1 cellular context compared by ENCODE assay signal in genomic region chr16:29862884-29863668, GRCh38.
TF ChIP-seq lines count a peak whose summit lies in the region.

A gene with protein sequence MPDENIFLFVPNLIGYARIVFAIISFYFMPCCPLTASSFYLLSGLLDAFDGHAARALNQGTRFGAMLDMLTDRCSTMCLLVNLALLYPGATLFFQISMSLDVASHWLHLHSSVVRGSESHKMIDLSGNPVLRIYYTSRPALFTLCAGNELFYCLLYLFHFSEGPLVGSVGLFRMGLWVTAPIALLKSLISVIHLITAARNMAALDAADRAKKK (minus strand): TSS chr16:29863226. CDS start chr16:29862857, 369 bp downstream.

TF ChIP-seq in GM23338, 12 proteins besides CTCF, POLR2A, EP300 and RAD21:
- TF ChIP-seq STAT1 (IDR thresholded peaks at IDR 0.05; ENCODE audit: unreplicated experiment) (no peak), CREB1 (CRISPR knock-in tag; IDR thresholded peaks at IDR 0.05; ENCODE audit: low read depth) (peak; percentile 93), POLR2AphosphoS5 (IDR thresholded peaks at IDR 0.05; ENCODE audit: low read depth) (peak; percentile 70), ZNF462 (CRISPR knock-in tag; IDR thresholded peaks at IDR 0.05) (no peak)
- TF ChIP-seq, protein P1, sequence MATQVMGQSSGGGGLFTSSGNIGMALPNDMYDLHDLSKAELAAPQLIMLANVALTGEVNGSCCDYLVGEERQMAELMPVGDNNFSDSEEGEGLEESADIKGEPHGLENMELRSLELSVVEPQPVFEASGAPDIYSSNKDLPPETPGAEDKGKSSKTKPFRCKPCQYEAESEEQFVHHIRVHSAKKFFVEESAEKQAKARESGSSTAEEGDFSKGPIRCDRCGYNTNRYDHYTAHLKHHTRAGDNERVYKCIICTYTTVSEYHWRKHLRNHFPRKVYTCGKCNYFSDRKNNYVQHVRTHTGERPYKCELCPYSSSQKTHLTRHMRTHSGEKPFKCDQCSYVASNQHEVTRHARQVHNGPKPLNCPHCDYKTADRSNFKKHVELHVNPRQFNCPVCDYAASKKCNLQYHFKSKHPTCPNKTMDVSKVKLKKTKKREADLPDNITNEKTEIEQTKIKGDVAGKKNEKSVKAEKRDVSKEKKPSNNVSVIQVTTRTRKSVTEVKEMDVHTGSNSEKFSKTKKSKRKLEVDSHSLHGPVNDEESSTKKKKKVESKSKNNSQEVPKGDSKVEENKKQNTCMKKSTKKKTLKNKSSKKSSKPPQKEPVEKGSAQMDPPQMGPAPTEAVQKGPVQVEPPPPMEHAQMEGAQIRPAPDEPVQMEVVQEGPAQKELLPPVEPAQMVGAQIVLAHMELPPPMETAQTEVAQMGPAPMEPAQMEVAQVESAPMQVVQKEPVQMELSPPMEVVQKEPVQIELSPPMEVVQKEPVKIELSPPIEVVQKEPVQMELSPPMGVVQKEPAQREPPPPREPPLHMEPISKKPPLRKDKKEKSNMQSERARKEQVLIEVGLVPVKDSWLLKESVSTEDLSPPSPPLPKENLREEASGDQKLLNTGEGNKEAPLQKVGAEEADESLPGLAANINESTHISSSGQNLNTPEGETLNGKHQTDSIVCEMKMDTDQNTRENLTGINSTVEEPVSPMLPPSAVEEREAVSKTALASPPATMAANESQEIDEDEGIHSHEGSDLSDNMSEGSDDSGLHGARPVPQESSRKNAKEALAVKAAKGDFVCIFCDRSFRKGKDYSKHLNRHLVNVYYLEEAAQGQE (IDR thresholded peaks at IDR 0.05; ENCODE audit: unreplicated experiment): peak; percentile 13
- TF ChIP-seq, protein P2, sequence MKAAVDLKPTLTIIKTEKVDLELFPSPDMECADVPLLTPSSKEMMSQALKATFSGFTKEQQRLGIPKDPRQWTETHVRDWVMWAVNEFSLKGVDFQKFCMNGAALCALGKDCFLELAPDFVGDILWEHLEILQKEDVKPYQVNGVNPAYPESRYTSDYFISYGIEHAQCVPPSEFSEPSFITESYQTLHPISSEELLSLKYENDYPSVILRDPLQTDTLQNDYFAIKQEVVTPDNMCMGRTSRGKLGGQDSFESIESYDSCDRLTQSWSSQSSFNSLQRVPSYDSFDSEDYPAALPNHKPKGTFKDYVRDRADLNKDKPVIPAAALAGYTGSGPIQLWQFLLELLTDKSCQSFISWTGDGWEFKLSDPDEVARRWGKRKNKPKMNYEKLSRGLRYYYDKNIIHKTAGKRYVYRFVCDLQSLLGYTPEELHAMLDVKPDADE (IDR thresholded peaks at IDR 0.05): peak; percentile 35; the same call in 1 of the 2 replicates
